18 cellular contexts compared by ENCODE assay signal in the genomic region with DNA sequence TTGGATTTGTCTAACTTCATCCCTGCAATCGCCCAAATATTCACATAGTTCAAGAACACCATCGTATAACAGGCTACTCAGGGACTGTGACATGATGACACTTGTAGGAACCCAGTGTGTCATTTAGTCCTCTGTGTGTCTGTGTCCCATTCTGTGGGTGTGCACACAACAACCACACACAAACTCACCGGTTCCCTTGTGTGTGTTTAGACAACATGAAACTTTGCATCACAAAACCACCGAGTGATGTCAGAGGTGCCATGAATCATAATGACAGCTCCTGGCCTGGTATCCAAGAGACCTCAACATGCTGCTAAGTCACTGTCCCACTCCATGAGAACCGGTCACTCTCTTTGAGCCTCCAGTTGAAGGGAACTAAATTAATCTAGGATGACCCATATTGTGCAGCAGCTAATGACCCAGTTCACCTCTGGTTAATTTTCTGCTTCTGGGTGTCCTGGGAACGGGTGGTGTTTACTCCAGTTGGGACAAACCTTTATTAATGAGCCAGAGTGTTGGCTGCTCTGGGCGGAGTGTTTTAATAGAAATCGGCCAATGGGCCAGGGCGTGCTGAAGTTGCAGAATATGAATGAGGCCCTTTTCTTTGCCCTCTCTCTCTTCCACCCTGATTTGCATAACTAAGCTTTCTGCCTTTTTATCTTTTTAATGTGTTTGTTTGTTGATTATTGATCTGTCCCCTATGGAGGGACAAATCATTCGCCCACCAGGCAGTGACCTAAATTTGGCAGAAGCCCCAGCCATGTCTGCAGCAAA.
DNase-seq lines count a peak whose midpoint lies in the region; ATAC-seq and TF ChIP-seq lines count a peak whose summit lies in the region.
"Had no signal": no experiment of that assay in that cellular context is flagged by ENCODE, and none has a peak within 500 bp of the region (broad histone marks: within the 10 kb centered on the region; RNA-seq: fewer than 3 reads in every experiment).

No MANE protein-coding gene starts in this region.

- H3K4me1 Mint-ChIP-seq in activated CD4-positive, alpha-beta T cell treated with anti-CD3 and anti-CD28 coated beads, Interleukin-2, amount 10 ng/mL, durations not matched to agents 7 days and 5 days, result no peaks in the 10 kb centered on the region
- H3K4me1 Mint-ChIP-seq in activated naive CD8-positive, alpha-beta T cell treated with anti-CD3 and anti-CD28 coated beads for 36 hours, result peaks cover 6% of the 10 kb centered on the region
- H3K4me1 Mint-ChIP-seq: CD4-positive, CD25-positive, alpha-beta regulatory T cell had no signal

- no peak overlapping the region for H3K27ac Mint-ChIP-seq in activated CD4-positive, alpha-beta T cell treated with anti-CD3 and anti-CD28 coated beads, Interleukin-2, amount 10 ng/mL, durations not matched to agents 7 days and 5 days
- no peak overlapping the region for H3K27ac Mint-ChIP-seq in activated naive CD8-positive, alpha-beta T cell treated with anti-CD3 and anti-CD28 coated beads for 36 hours
- H3K27ac Mint-ChIP-seq: CD4-positive, CD25-positive, alpha-beta regulatory T cell had no signal

- H3K9me3 Mint-ChIP-seq in activated CD4-positive, alpha-beta T cell treated with anti-CD3 and anti-CD28 coated beads, Interleukin-2, amount 10 ng/mL, durations not matched to agents 7 days and 5 days, result no peaks in the 10 kb centered on the region
- no peaks in the 10 kb centered on the region for H3K9me3 Mint-ChIP-seq in activated naive CD8-positive, alpha-beta T cell treated with anti-CD3 and anti-CD28 coated beads for 36 hours
- H3K9me3 Mint-ChIP-seq: CD4-positive, CD25-positive, alpha-beta regulatory T cell had no signal

- CTCF ChIA-PET in activated CD4-positive, alpha-beta T cell treated with anti-CD3 and anti-CD28 coated beads, Interleukin-2, amount 10 ng/mL, durations not matched to agents 7 days and 5 days (lab: Charles Lee), result no interaction called here
- CTCF ChIA-PET in RWPE1 (lab: Yijun Ruan, JAX), result interaction anchor here (0.7 kb wide), 1 partner anchor 214 kb away, joined by 4 read pairs; no protein-coding TSS in a partner anchor

- ATAC-seq in HG02623 (IDR thresholded peaks at IDR 0.05; ENCODE audit: unreplicated experiment), result no peak
- ATAC-seq: sciatic nerve had no signal

- H3K27ac ChIP-seq in RWPE1, result no peak overlapping the region
- H3K27ac ChIP-seq: A549, GM23248 had no signal

- POLR2A ChIA-PET in activated CD4-positive, alpha-beta T cell treated with anti-CD3 and anti-CD28 coated beads, Interleukin-2, amount 10 ng/mL, durations not matched to agents 7 days and 5 days (lab: Charles Lee), result no interaction called here
- POLR2A ChIA-PET in RWPE1 (lab: Yijun Ruan, JAX; ENCODE audit: low non-redundant PET), result no interaction called here

- DNase-seq in activated CD4-positive, alpha-beta T cell treated with anti-CD3 and anti-CD28 coated beads, Interleukin-2, amount 50 U/mL, for 48 hours, result peak; percentile 2 to 16
- DNase-seq in activated CD4-positive, alpha-beta T cell treated with anti-CD3 and anti-CD28 coated beads, Interleukin-2, amount 10 ng/mL, durations not matched to agents 7 days and 5 days, result no peak
- DNase-seq in Caki2 (ENCODE audit: low read depth), result peak; percentile 10
- peak; percentile 20 for DNase-seq in activated naive CD8-positive, alpha-beta T cell treated with anti-CD3 and anti-CD28 coated beads for 36 hours
- DNase-seq in midbrain (lab: John Stamatoyannopoulos, UW), result peak; percentile 60
- no peak for DNase-seq in RWPE1 (ENCODE audit: low spot score)
- DNase-seq in NCI-H526 treated with DMSO at 0.1 percent for 48 hours (lab: John Stamatoyannopoulos, UW), result no peak
- DNase-seq: CD4-positive, CD25-positive, alpha-beta regulatory T cell; cortex of kidney; DMS79 treated with DMSO at 0.1 percent for 48 hours; MM.1S; NCI-H2029; stimulated activated naive CD4-positive, alpha-beta T cell treated with Interleukin-2 at 50 U/mL for 16 hours; T-helper 1 cell had no signal

- TF ChIP-seq CTCF in RWPE1 (conservative IDR thresholded peaks at IDR 0.05; ENCODE audit: low read depth), result no peak

- H3K4me3 Mint-ChIP-seq in activated CD4-positive, alpha-beta T cell treated with anti-CD3 and anti-CD28 coated beads, Interleukin-2, amount 10 ng/mL, durations not matched to agents 7 days and 5 days, result no peak overlapping the region
- no peak overlapping the region for H3K4me3 Mint-ChIP-seq in activated naive CD8-positive, alpha-beta T cell treated with anti-CD3 and anti-CD28 coated beads for 36 hours
- H3K4me3 Mint-ChIP-seq: CD4-positive, CD25-positive, alpha-beta regulatory T cell had no signal

- no peaks in the 10 kb centered on the region for H3K36me3 Mint-ChIP-seq in activated CD4-positive, alpha-beta T cell treated with anti-CD3 and anti-CD28 coated beads, Interleukin-2, amount 10 ng/mL, durations not matched to agents 7 days and 5 days (ENCODE audit: low read depth)
- H3K36me3 Mint-ChIP-seq in activated naive CD8-positive, alpha-beta T cell treated with anti-CD3 and anti-CD28 coated beads for 36 hours, result no peaks in the 10 kb centered on the region
- H3K36me3 Mint-ChIP-seq: CD4-positive, CD25-positive, alpha-beta regulatory T cell had no signal

- in situ Hi-C loops in Caki2 (cut with HindIII; ENCODE audit: low pct_unique_long_range_greater_than_20kb, low sequenced_read_pairs), result no loop called here

- H3K27me3 Mint-ChIP-seq in activated CD4-positive, alpha-beta T cell treated with anti-CD3 and anti-CD28 coated beads, Interleukin-2, amount 10 ng/mL, durations not matched to agents 7 days and 5 days, result peaks cover 11% of the 10 kb centered on the region
- H3K27me3 Mint-ChIP-seq in activated naive CD8-positive, alpha-beta T cell treated with anti-CD3 and anti-CD28 coated beads for 36 hours, result peaks cover 16% of the 10 kb centered on the region

Comparison
In these comparisons a context has a peak if more than half of its experiments do, and no peak if none do; other contexts are left out.
1. DNase-seq: peak in activated CD4-positive, alpha-beta T cell treated with anti-CD3 and anti-CD28 coated beads, Interleukin-2, amount 50 U/mL, for 48 hours (2 of 2), Caki2 (single experiment), activated naive CD8-positive, alpha-beta T cell treated with anti-CD3 and anti-CD28 coated beads for 36 hours (single experiment) and midbrain (single experiment); none in activated CD4-positive, alpha-beta T cell treated with anti-CD3 and anti-CD28 coated beads, Interleukin-2, amount 10 ng/mL, durations not matched to agents 7 days and 5 days (single experiment), RWPE1 (single experiment) and NCI-H526 treated with DMSO at 0.1 percent for 48 hours (single experiment).